In genomic region chr3:127483902-127484591, GRCh38 we compare ENCODE assay signal across 8 cellular contexts.
DNase-seq lines count a peak whose midpoint lies in the region; ATAC-seq, FAIRE-seq and TF ChIP-seq lines count a peak whose summit lies in the region.

No MANE protein-coding gene starts in this region.

- H3K27ac ChIP-seq in ovary, result peak overlapping the region in 1 of 2 donors; percentile 19
- no peak overlapping the region for H3K27ac ChIP-seq in A673 (ENCODE audit: low read depth, low read length, poor library complexity, severe bottlenecking)

- no TSS peak for BruUV-seq in A673 (replicated peaks; lab: Mats Ljungman, UMichigan)

- intact Hi-C loops in ovary (cut with DNase I) (no loop called here), A673 (cut with micrococcal nuclease; ENCODE audit: unreplicated experiment) (no loop called here)

- WGBS in ovary, 3 donors, result 77 to 83% (median 82%) methylated on average over 18 of the region's 18 CpGs

- ATAC-seq in GM18499 (IDR thresholded peaks at IDR 0.05; ENCODE audit: insufficient read depth, unreplicated experiment) (peak; percentile 77), GM21723 (IDR thresholded peaks at IDR 0.05; ENCODE audit: unreplicated experiment) (peak; percentile 90)

- H3K4me3 ChIP-seq in ovary, result no peak overlapping the region
- no peak overlapping the region for H3K4me3 ChIP-seq in A673 (ENCODE audit: low read depth, low read length, poor library complexity, severe bottlenecking)

- H3K27me3 ChIP-seq in ovary (no peaks in the 10 kb centered on the region), A673 (replicated peaks; ENCODE audit: insufficient read depth, low read depth, low read length, poor library complexity) (no peaks in the 10 kb centered on the region)

- peaks cover 8% of the 10 kb centered on the region for H3K4me1 ChIP-seq in ovary (ENCODE audit: insufficient read depth)
- H3K4me1 ChIP-seq in A673 (ENCODE audit: insufficient read depth, low read length, poor library complexity, severe bottlenecking), result no peaks in the 10 kb centered on the region

- TF ChIP-seq CTCF in ovary (IDR thresholded peaks at IDR 0.05) (no peak), A673 (conservative IDR thresholded peaks at IDR 0.05; ENCODE audit: low read depth, low read length) (no peak), D721Med (IDR thresholded peaks at IDR 0.05; ENCODE audit: insufficient read depth, missing control alignments) (no peak)

- FAIRE-seq in D721Med (lab: Jason Lieb, UNC), result no peak

- H3K36me3 ChIP-seq in ovary, result no peaks in the 10 kb centered on the region
- H3K36me3 ChIP-seq in A673 (ENCODE audit: insufficient read depth, low read length, poor library complexity, severe bottlenecking), result no peaks in the 10 kb centered on the region

- POLR2A ChIA-PET in A673 (lab: Charles Lee; ENCODE audit: low non-redundant PET), result no interaction called here

- DNase-seq in RPMI7951 (ENCODE audit: low read depth), result peak; percentile 85
- peak in 4 of 5 donors; percentile 3 to 29 (median 9) for DNase-seq in ovary
- no peak for DNase-seq in mucosa of gallbladder (ENCODE audit: low spot score)
- DNase-seq in AG20443 (ENCODE audit: low spot score), result no peak
- DNase-seq in A673 (ENCODE audit: low spot score), result no peak
- DNase-seq in D721Med (ENCODE audit: insufficient read length, low spot score), result no peak

- no peak for TF ChIP-seq POLR2A in ovary (IDR thresholded peaks at IDR 0.05)

- CTCF ChIA-PET in A673 (lab: Charles Lee), result interaction anchor here (0.6 kb wide), 1 partner anchor 28 kb away, joined by 5 read pairs; no protein-coding TSS in a partner anchor

- no peak for TF ChIP-seq EP300 in ovary (IDR thresholded peaks at IDR 0.05)

- H3K9me3 ChIP-seq in ovary, result no peaks in the 10 kb centered on the region
- no peaks in the 10 kb centered on the region for H3K9me3 ChIP-seq in A673 (ENCODE audit: low read depth, low read length, poor library complexity, severe bottlenecking)

Comparison
In these comparisons a context has a peak if more than half of its experiments do, and no peak if none do; other contexts are left out.
1. DNase-seq: peak in RPMI7951 (single experiment) and ovary (4 of 5); none in mucosa of gallbladder (single experiment), AG20443 (single experiment), A673 (single experiment) and D721Med (single experiment).